9 cellular contexts compared by ENCODE assay signal in genomic region chr4:182207806-182208483, GRCh38. TPM values are rescaled to one million over a fixed set of nuclear protein-coding genes. Genes with fewer than 3 reads are reported as not detected.
DNase-seq lines count a peak whose midpoint lies in the region; ATAC-seq and TF ChIP-seq lines count a peak whose summit lies in the region.
"Had no signal": no experiment of that assay in that cellular context is flagged by ENCODE, and none has a peak within 500 bp of the region (broad histone marks: within the 10 kb centered on the region; RNA-seq: fewer than 3 reads in every experiment).

No MANE protein-coding gene starts in this region.

- DNase-seq in glomerular visceral epithelial cell (ENCODE audit: extremely low spot score) (peak; percentile 71), smooth muscle cell of the brain vasculature (ENCODE audit: low read depth, low spot score) (peak; percentile 41), NCI-H82 treated with DMSO at 0.1 percent for 48 hours (lab: John Stamatoyannopoulos, UW; ENCODE audit: unreplicated experiment) (no peak), right lobe of liver (no peak), NCI-H446 (lab: John Stamatoyannopoulos, UW) (no peak)
- DNase-seq: stimulated activated CD4-positive, alpha-beta T cell treated with anti-CD3 and anti-CD28 coated beads, Interleukin-2, amount 100 ng/mL, for 24 hours had no signal

- no peaks in the 10 kb centered on the region for H3K27me3 ChIP-seq in right lobe of liver

- H3K27ac ChIP-seq in HEK293 (ENCODE audit: extremely low read depth, low read depth, low read length) (no peak overlapping the region), right lobe of liver (no peak overlapping the region)
- H3K27ac ChIP-seq: thoracic aorta had no signal

- no peaks in the 10 kb centered on the region for H3K36me3 ChIP-seq in HEK293 (ENCODE audit: control insufficient read depth in 2 of 2, insufficient read depth in 1 of 2, low read length in 2 of 2)
- no peaks in the 10 kb centered on the region for H3K36me3 ChIP-seq in right lobe of liver
- H3K36me3 ChIP-seq: thoracic aorta had no signal

- H3K4me1 ChIP-seq in HEK293 (ENCODE audit: control insufficient read depth, insufficient read depth, low read length) (peaks cover 4% of the 10 kb centered on the region; the same call in 1 of the 2 replicates), right lobe of liver (peaks cover 0 to 8% (median 0%) of the 10 kb centered on the region in 4 donors)

- intact Hi-C loops in right lobe of liver (cut with DNase I) = no loop called here

- H3K4me3 ChIP-seq in HEK293 (ENCODE audit: low read depth, low read length) (no peak overlapping the region), WI38 (ENCODE audit: low read depth, low read length) (peak overlapping the region; percentile 16; the same call in 1 of the 2 replicates), right lobe of liver (no peak overlapping the region)
- H3K4me3 ChIP-seq: thoracic aorta had no signal

- TF ChIP-seq CTCF in HEK293 (tag by site-specific recombination; IDR thresholded peaks at IDR 0.05) (no peak), WI38 (IDR thresholded peaks at IDR 0.05; ENCODE audit: low read depth, low read length) (no peak), right lobe of liver (IDR thresholded peaks at IDR 0.05) (no peak)

- POLR2A ChIA-PET in HEK293 (lab: Yijun Ruan, JAX) = no interaction called here

- CTCF ChIA-PET in HEK293 (lab: Yijun Ruan, JAX) = interaction anchor here (0.5 to 0.6 kb wide), 3 partner anchors 57 to 164 kb away, joined by 3 read pairs; no protein-coding TSS in a partner anchor

- no peaks in the 10 kb centered on the region for H3K9me3 ChIP-seq in HEK293 (ENCODE audit: control insufficient read depth, insufficient read depth, low read depth, low read length)
- H3K9me3 ChIP-seq in right lobe of liver = no peaks in the 10 kb centered on the region
- H3K9me3 ChIP-seq: thoracic aorta had no signal

- 47% methylated on average over 3 of the region's 3 CpGs for WGBS in right lobe of liver (ENCODE audit: insufficient coverage, low coverage, low lambda C conversion rate, missing lambda C conversion rate)

- no peak for ATAC-seq in right lobe of liver

- no peak for TF ChIP-seq POLR2A in right lobe of liver (IDR thresholded peaks at IDR 0.05)

TF ChIP-seq in HEK293, 187 proteins besides CTCF, POLR2A, EP300 and RAD21:
- TF ChIP-seq ZNF266 (tag by site-specific recombination; IDR thresholded peaks at IDR 0.05; ENCODE audit: low read depth) = no peak
- TF ChIP-seq BCL6B (tag by site-specific recombination; IDR thresholded peaks at IDR 0.05) = no peak
- 0 out of 2 replicates have a peak, but pooled peaks have one; percentile 36 for TF ChIP-seq ZNF366 (tag by site-specific recombination; conservative IDR thresholded peaks at IDR 0.05)
- no peak for TF ChIP-seq ZNF16 (tag by site-specific recombination; IDR thresholded peaks at IDR 0.05; ENCODE audit: low read depth)
- TF ChIP-seq PRDM1 (tag by site-specific recombination; IDR thresholded peaks at IDR 0.05) = peak; percentile 78

RNA-seq across cellular contexts. Expression of gene TENM3, which starts 35.3 kb away (rescaled TPM):
- 1 to 10 TPM in 3 of 6 experiments, under 1 TPM in 3; 0.06 to 3.0 (median 1.1) TPM for total RNA-seq in right lobe of liver

Comparison
In these comparisons a context has a peak if more than half of its experiments do, and no peak if none do; other contexts are left out.
1. DNase-seq: peak in glomerular visceral epithelial cell (single experiment) and smooth muscle cell of the brain vasculature (single experiment); none in NCI-H82 treated with DMSO at 0.1 percent for 48 hours (single experiment), right lobe of liver (0 of 3) and NCI-H446 (0 of 2).